Comparison of ENCODE assay signal across 10 cellular contexts in the genomic region with DNA sequence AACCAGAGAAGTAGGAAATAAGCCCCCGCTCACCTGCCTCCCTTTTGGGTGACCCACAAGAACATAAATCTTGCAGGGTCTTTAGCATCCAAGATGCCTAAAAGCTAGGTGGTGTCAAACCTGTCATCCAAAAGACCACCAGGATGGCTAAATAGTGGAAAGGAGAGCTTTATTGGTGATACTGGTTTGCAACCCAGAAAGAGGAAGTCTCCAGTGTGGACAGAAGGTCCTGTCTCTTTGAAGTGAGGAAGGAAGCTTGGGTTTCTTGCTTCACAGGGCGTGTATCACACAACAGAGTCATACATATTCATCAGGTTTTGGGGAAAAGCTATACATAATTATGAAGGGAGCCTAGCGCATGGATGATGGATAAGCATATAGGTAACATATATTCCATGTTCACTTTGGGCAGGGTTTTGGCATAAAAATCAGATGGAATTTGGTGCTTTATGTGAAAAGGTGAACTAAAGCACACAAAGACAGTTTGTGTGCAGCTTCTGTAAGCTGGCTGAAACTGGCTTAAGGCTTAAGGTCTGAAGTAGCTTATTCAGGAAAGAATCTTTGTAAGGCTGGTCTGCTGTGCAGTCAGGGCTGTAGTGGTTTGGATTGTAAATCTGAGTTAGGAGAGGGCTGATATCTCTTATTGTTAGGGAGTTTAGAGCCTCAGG.
DNase-seq lines count a peak whose midpoint lies in the region; ATAC-seq, FAIRE-seq and TF ChIP-seq lines count a peak whose summit lies in the region.
"Had no signal": no experiment of that assay in that cellular context is flagged by ENCODE, and none has a peak within 500 bp of the region (broad histone marks: within the 10 kb centered on the region; RNA-seq: fewer than 3 reads in every experiment).

No MANE protein-coding gene starts in this region.

- no peak overlapping the region for H3K27ac Mint-ChIP-seq in effector memory CD8-positive, alpha-beta T cell
- H3K27ac Mint-ChIP-seq in activated naive CD8-positive, alpha-beta T cell treated with anti-CD3 and anti-CD28 coated beads for 36 hours: no peak overlapping the region
- H3K27ac Mint-ChIP-seq: activated T-helper 2 cell treated with anti-CD3 and anti-CD28 coated beads, Interferon-gamma antibody, Interleukin-2, Interleukin-4, amounts not matched to agents 10 μg/mL and 5 μg/mL and 100 μg/mL, durations not matched to agents 14 hours and 24 hours and 36 hours had no signal

- H3K4me1 ChIP-seq in DOHH2 (ENCODE audit: control insufficient read depth, low read length) (peaks cover 14% of the 10 kb centered on the region), SJCRH30 (no peaks in the 10 kb centered on the region)

- no peaks in the 10 kb centered on the region for H3K36me3 ChIP-seq in DOHH2 (ENCODE audit: control insufficient read depth, low read length)
- H3K36me3 ChIP-seq in SJCRH30: no peaks in the 10 kb centered on the region
- H3K36me3 ChIP-seq: gastroesophageal sphincter had no signal

- peak; percentile 76 for ATAC-seq in GM21423 (IDR thresholded peaks at IDR 0.05; ENCODE audit: unreplicated experiment)
- ATAC-seq in HG03558 (IDR thresholded peaks at IDR 0.05; ENCODE audit: extremely low read depth, unreplicated experiment): peak; percentile 32
- ATAC-seq in effector memory CD8-positive, alpha-beta T cell (replicated peaks): peak; percentile 47
- ATAC-seq: gastroesophageal sphincter had no signal

- no peaks in the 10 kb centered on the region for H3F3A ChIP-seq in DOHH2 (ENCODE audit: control insufficient read depth, insufficient read depth)

- peaks cover 17 to 32% of the 10 kb centered on the region in 2 donors for H3K27me3 Mint-ChIP-seq in effector memory CD8-positive, alpha-beta T cell
- H3K27me3 Mint-ChIP-seq in activated naive CD8-positive, alpha-beta T cell treated with anti-CD3 and anti-CD28 coated beads for 36 hours: peaks cover 8% of the 10 kb centered on the region

- FAIRE-seq in H54 (lab: Jason Lieb, UNC): no peak

- peaks cover 7 to 10% of the 10 kb centered on the region in 2 donors for H3K4me1 Mint-ChIP-seq in effector memory CD8-positive, alpha-beta T cell (ENCODE audit: low read depth in 2 of 2)
- H3K4me1 Mint-ChIP-seq in activated naive CD8-positive, alpha-beta T cell treated with anti-CD3 and anti-CD28 coated beads for 36 hours: peaks cover 9% of the 10 kb centered on the region

- H3K9me3 ChIP-seq in DOHH2 (ENCODE audit: control insufficient read depth, insufficient read depth, low read length): no peaks in the 10 kb centered on the region
- no peaks in the 10 kb centered on the region for H3K9me3 ChIP-seq in SJCRH30 (replicated peaks)
- H3K9me3 ChIP-seq: gastroesophageal sphincter had no signal

- H3K27me3 ChIP-seq in DOHH2 (ENCODE audit: control insufficient read depth, low read length) (peaks cover 37% of the 10 kb centered on the region), SJCRH30 (peaks cover 8% of the 10 kb centered on the region)
- H3K27me3 ChIP-seq: gastroesophageal sphincter had no signal

- H3K27ac ChIP-seq in DOHH2 (ENCODE audit: low read depth, low read length) (no peak overlapping the region), SJCRH30 (no peak overlapping the region)
- H3K27ac ChIP-seq: gastroesophageal sphincter had no signal

- peaks cover 2% of the 10 kb centered on the region for H3K36me3 Mint-ChIP-seq in effector memory CD8-positive, alpha-beta T cell (ENCODE audit: insufficient read depth)
- no peaks in the 10 kb centered on the region for H3K36me3 Mint-ChIP-seq in activated naive CD8-positive, alpha-beta T cell treated with anti-CD3 and anti-CD28 coated beads for 36 hours

- peak overlapping the region; percentile 10; the same call in 1 of the 2 replicates for H3K4me2 ChIP-seq in DOHH2 (ENCODE audit: low read length)

- H3K9me2 ChIP-seq in DOHH2 (replicated peaks; ENCODE audit: control insufficient read depth, low read length): no peaks in the 10 kb centered on the region

- H3K9me3 Mint-ChIP-seq in effector memory CD8-positive, alpha-beta T cell: no peaks in the 10 kb centered on the region
- no peaks in the 10 kb centered on the region for H3K9me3 Mint-ChIP-seq in activated naive CD8-positive, alpha-beta T cell treated with anti-CD3 and anti-CD28 coated beads for 36 hours
- H3K9me3 Mint-ChIP-seq: activated T-helper 2 cell treated with anti-CD3 and anti-CD28 coated beads, Interferon-gamma antibody, Interleukin-2, Interleukin-4, amounts not matched to agents 10 μg/mL and 5 μg/mL and 100 μg/mL, durations not matched to agents 14 hours and 24 hours and 36 hours had no signal

- H3K79me2 ChIP-seq in DOHH2 (ENCODE audit: control insufficient read depth, low read length): no peaks in the 10 kb centered on the region

- H4K20me1 ChIP-seq in DOHH2 (ENCODE audit: control insufficient read depth, insufficient read depth, low read depth, low read length): no peaks in the 10 kb centered on the region

- TF ChIP-seq CTCF in DOHH2 (IDR thresholded peaks at IDR 0.05; ENCODE audit: low read depth, low read length, poor library complexity, severe bottlenecking): no peak

- no peak overlapping the region for H3K4me3 ChIP-seq in DOHH2 (ENCODE audit: low read length)
- no peak overlapping the region for H3K4me3 ChIP-seq in SJCRH30
- H3K4me3 ChIP-seq: gastroesophageal sphincter had no signal

- DNase-seq in effector memory CD8-positive, alpha-beta T cell: no peak
- DNase-seq in NCI-H2081 treated with DMSO at 0.1 percent for 48 hours (lab: John Stamatoyannopoulos, UW) (no peak), SJCRH30 (no peak), H54 (ENCODE audit: insufficient read length, low spot score) (no peak)
- DNase-seq in activated naive CD8-positive, alpha-beta T cell treated with anti-CD3 and anti-CD28 coated beads for 36 hours: no peak

- TF ChIP-seq POLR2A in H54 (IDR thresholded peaks at IDR 0.05; ENCODE audit: low read depth, low read length): no peak

- H3K4me3 Mint-ChIP-seq in effector memory CD8-positive, alpha-beta T cell: no peak overlapping the region
- H3K4me3 Mint-ChIP-seq in activated naive CD8-positive, alpha-beta T cell treated with anti-CD3 and anti-CD28 coated beads for 36 hours: no peak overlapping the region
